34 cellular contexts compared by ENCODE assay signal in genomic region chr10:7008645-7009044, GRCh38.
"Had no signal": no experiment of that assay in that cellular context is flagged by ENCODE, and none has a peak within 500 bp of the region (broad histone marks: within the 10 kb centered on the region; RNA-seq: fewer than 3 reads in every experiment).

No MANE protein-coding gene starts in this region.

- H3K4me3 ChIP-seq: adrenal gland, ascending aorta, body of pancreas, breast epithelium, cardiac muscle cell had no signal

- ATAC-seq: activated naive CD4-positive, alpha-beta T cell treated with anti-CD3 and anti-CD28 coated beads, Interleukin-2, amount 50 U/mL, for 72 hours; activated naive CD8-positive, alpha-beta T cell treated with anti-CD3 and anti-CD28 coated beads, Interleukin-2, amount 50 U/mL, for 24 hours; activated T-cell treated with anti-CD3 and anti-CD28 coated beads, Interleukin-2, amount 50 U/mL, for 4 hours; activated T-cell treated with anti-CD3 and anti-CD28 coated beads, Interleukin-2, amount 50 U/mL, for 72 hours; activated T-helper 17 cell treated with anti-CD3 and anti-CD28 coated beads, Interleukin-2, amount 50 U/mL, for 72 hours; body of pancreas had no signal

- H3K27ac ChIP-seq: adrenal gland, ascending aorta, body of pancreas, brain microvascular endothelial cell, breast epithelium, cardiac muscle cell had no signal

- H3K27me3 ChIP-seq: adrenal gland, ascending aorta, body of pancreas, brain microvascular endothelial cell, breast epithelium, cardiac muscle cell had no signal

- H3K36me3 ChIP-seq: adrenal gland, ascending aorta, brain microvascular endothelial cell, breast epithelium, cardiac muscle cell had no signal

- DNase-seq: activated effector memory CD4-positive, alpha-beta T cell treated with anti-CD3 and anti-CD28 coated beads, Interleukin-2, amount 50 U/mL, for 16 hours; activated effector memory CD4-positive, alpha-beta T cell treated with Interleukin-2 at 50 U/mL for 16 hours; activated gamma-delta T cell; activated gamma-delta T cell treated with Interleukin-2 at 50 U/mL for 16 hours; activated naive CD4-positive, alpha-beta T cell; activated naive CD4-positive, alpha-beta T cell treated with anti-CD3 and anti-CD28 coated beads for 36 hours; activated naive CD4-positive, alpha-beta T cell treated with anti-CD3 and anti-CD28 coated beads, Interleukin-2, amount 10 ng/mL, durations not matched to agents 7 days and 5 days; activated naive CD4-positive, alpha-beta T cell treated with anti-CD3 and anti-CD28 coated beads, Interleukin-2, amount 50 U/mL, for 16 hours; activated naive CD4-positive, alpha-beta T cell treated with Interleukin-2 at 50 U/mL for 16 hours; activated naive CD8-positive, alpha-beta T cell treated with anti-CD3 and anti-CD28 coated beads for 36 hours; activated naive CD8-positive, alpha-beta T cell treated with anti-CD3 and anti-CD28 coated beads, Interleukin-2, amount 10 ng/mL, durations not matched to agents 7 days and 5 days; activated naive CD8-positive, alpha-beta T cell treated with anti-CD3 and anti-CD28 coated beads, Interleukin-2, amount 50 U/mL, for 24 hours; activated T-cell treated with anti-CD3 and anti-CD28 coated beads, Interleukin-2, amount 50 U/mL, for 1 hour; activated T-cell treated with anti-CD3 and anti-CD28 coated beads, Interleukin-2, amount 50 U/mL, for 24 hours; activated T-cell treated with anti-CD3 and anti-CD28 coated beads, Interleukin-2, amount 50 U/mL, for 4 hours; activated T-cell treated with anti-CD3 and anti-CD28 coated beads, Interleukin-2, amount 50 U/mL, for 48 hours; activated T-cell treated with anti-CD3 and anti-CD28 coated beads, Interleukin-2, amount 50 U/mL, for 72 hours; adrenal gland; amniotic stem cell; amygdala; anterior cingulate cortex; aorta; body of pancreas; brain microvascular endothelial cell; caudate nucleus; central memory CD4-positive, alpha-beta T cell; cerebellar nuclear complex had no signal

- FAIRE-seq: astrocyte, bronchial epithelial cell had no signal

- H3K4me1 ChIP-seq: adrenal gland, ascending aorta, body of pancreas, breast epithelium had no signal

- H3K9me3 ChIP-seq: adrenal gland, ascending aorta, body of pancreas, breast epithelium had no signal
